17 cellular contexts compared by ENCODE assay signal in the genomic region with DNA sequence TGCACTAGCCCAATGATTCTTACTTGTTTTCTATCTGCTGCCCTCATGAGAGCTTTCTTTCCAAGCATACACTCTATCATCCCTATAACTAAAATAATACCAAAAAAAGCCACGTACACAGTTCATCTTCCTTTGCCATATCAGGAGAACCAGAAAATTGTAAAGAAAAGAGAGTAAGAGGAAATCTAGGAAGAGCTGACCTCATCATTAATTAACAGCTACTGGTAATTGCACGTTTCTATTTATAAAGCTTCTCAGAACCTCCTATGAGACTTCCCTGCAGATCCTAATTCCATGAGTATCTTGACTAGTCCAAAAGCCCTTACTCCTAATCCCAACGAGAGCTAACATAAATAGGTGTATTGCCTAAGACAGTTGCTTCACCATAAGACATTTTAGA.
A peak's percentile ranks its signal among the peaks of the same experiment; 100 is the strongest.
DNase-seq lines count a peak whose midpoint lies in the region; ATAC-seq, FAIRE-seq and TF ChIP-seq lines count a peak whose summit lies in the region.
"Had no signal": no experiment of that assay in that cellular context is flagged by ENCODE, and none has a peak within 500 bp of the region (broad histone marks: within the 10 kb centered on the region; RNA-seq: fewer than 3 reads in every experiment).

No MANE protein-coding gene starts in this region.

- no peak overlapping the region for H3K4me3 ChIP-seq in HepG2 (replicated peaks in 1 of 3; ENCODE audit: insufficient read depth in 1 of 3, low read depth in 2 of 3, low read length in 3 of 3)
- no peak overlapping the region for H3K4me3 ChIP-seq in right lobe of liver
- no peak overlapping the region for H3K4me3 ChIP-seq in IMR-90 (ENCODE audit: insufficient read depth, low read depth, low read length)
- H3K4me3 ChIP-seq in SK-N-MC: no peak overlapping the region
- no peak overlapping the region for H3K4me3 ChIP-seq in H7 (ENCODE audit: insufficient read depth, low read depth, low read length)
- H3K4me3 ChIP-seq: BLaER1, GM23248 had no signal

- no peak for FAIRE-seq in HepG2 (lab: Jason Lieb, UNC)
- FAIRE-seq: A204.1, GM19239, H54, HTR-8/SVneo had no signal

- no peak overlapping the region for H2BK20ac ChIP-seq in IMR-90 (ENCODE audit: low read depth, low read length)

- H4K20me1 ChIP-seq in HepG2 (ENCODE audit: insufficient read depth, low read length): no peaks in the 10 kb centered on the region
- H4K20me1 ChIP-seq in IMR-90 (ENCODE audit: insufficient read depth, low read length): no peaks in the 10 kb centered on the region
- H4K20me1 ChIP-seq: BLaER1 had no signal

- H2BK15ac ChIP-seq in IMR-90 (ENCODE audit: low read depth, low read length): no peak overlapping the region

- H3K27me3 ChIP-seq in HepG2 (ENCODE audit: control insufficient read depth in 1 of 2, insufficient read depth in 2 of 2, low read length in 2 of 2) (no peaks in the 10 kb centered on the region), right lobe of liver (no peaks in the 10 kb centered on the region), IMR-90 (ENCODE audit: control insufficient read depth, insufficient read depth, low read length) (no peaks in the 10 kb centered on the region), H7 (ENCODE audit: control insufficient read depth, insufficient read depth, low read length) (no peaks in the 10 kb centered on the region)
- H3K27me3 ChIP-seq: BLaER1 had no signal

- POLR2A ChIA-PET in HepG2 (lab: Yijun Ruan, JAX): no interaction called here
- POLR2A ChIA-PET in IMR-90 (lab: Charles Lee; ENCODE audit: unreplicated experiment): no interaction called here

- no peak overlapping the region for H4K5ac ChIP-seq in IMR-90 (ENCODE audit: low read depth, low read length)

- H3K4ac ChIP-seq in IMR-90 (ENCODE audit: low read depth, low read length): no peak overlapping the region

- H3K14ac ChIP-seq in IMR-90 (replicated peaks; ENCODE audit: low read depth, low read length): no peak overlapping the region

- no peak overlapping the region for H4K91ac ChIP-seq in IMR-90 (ENCODE audit: insufficient read depth, low read depth, low read length)

- CTCF ChIA-PET in HepG2 (lab: Yijun Ruan, JAX; ENCODE audit: low intra/inter-chr PET ratio, low total read pairs): no interaction called here
- CTCF ChIA-PET in IMR-90 (lab: Yijun Ruan, JAX): interaction anchor here (0.9 kb wide), 1 partner anchor 25 kb away, joined by 3 read pairs; no protein-coding TSS in a partner anchor

- H2BK120ac ChIP-seq in IMR-90 (ENCODE audit: low read depth, low read length): no peak overlapping the region

- H3K79me1 ChIP-seq in IMR-90 (ENCODE audit: low read depth in 1 of 2, low read length in 2 of 2): no peaks in the 10 kb centered on the region

- H2AFZ ChIP-seq in HepG2 (ENCODE audit: low read length) (no peak overlapping the region), IMR-90 (replicated peaks; ENCODE audit: low read length, poor library complexity) (no peak overlapping the region)
- H2AFZ ChIP-seq: GM23248 had no signal

- no peak for TF ChIP-seq CTCF in HepG2 (CRISPR knock-in tag; IDR thresholded peaks at IDR 0.05)
- TF ChIP-seq CTCF in right lobe of liver (IDR thresholded peaks at IDR 0.05): no peak
- TF ChIP-seq CTCF in IMR-90 (conservative IDR thresholded peaks at IDR 0.05; ENCODE audit: low read depth, low read length): no peak

- no peak overlapping the region for H2AK9ac ChIP-seq in IMR-90 (replicated peaks; ENCODE audit: low read depth, low read length, poor library complexity)

- no peak overlapping the region for H3K27ac ChIP-seq in HepG2 (ENCODE audit: extremely low read length, insufficient read depth, low read length)
- no peak overlapping the region for H3K27ac ChIP-seq in right lobe of liver
- H3K27ac ChIP-seq in IMR-90 (ENCODE audit: insufficient read depth, low read length): no peak overlapping the region
- 0 out of 2 replicates have a peak overlapping the region, but pooled peaks have one; percentile 17 for H3K27ac ChIP-seq in SK-N-MC
- H3K27ac ChIP-seq: BLaER1, GM23248, KMS-11 had no signal

- TF ChIP-seq POLR2A in HepG2 (IDR thresholded peaks at IDR 0.05; ENCODE audit: insufficient read depth in 1 of 2, low read depth in 2 of 2, low read length in 2 of 2) (no peak), right lobe of liver (IDR thresholded peaks at IDR 0.05) (no peak), IMR-90 (IDR thresholded peaks at IDR 0.05; ENCODE audit: low read depth, low read length) (no peak)

- no peak overlapping the region for H2AK5ac ChIP-seq in IMR-90 (ENCODE audit: low read depth, low read length)

- no peak overlapping the region for H4K8ac ChIP-seq in IMR-90 (ENCODE audit: low read depth in 2 of 2, low read length in 2 of 2)

- H2BK5ac ChIP-seq in IMR-90 (ENCODE audit: low read depth, low read length, poor library complexity, severe bottlenecking): no peak overlapping the region

- no peak overlapping the region for H3K56ac ChIP-seq in IMR-90 (ENCODE audit: extremely low read depth, insufficient read depth, low read length)

- no peaks in the 10 kb centered on the region for H3K4me1 ChIP-seq in HepG2 (ENCODE audit: insufficient read depth, low read length)
- H3K4me1 ChIP-seq in right lobe of liver: no peaks in the 10 kb centered on the region
- H3K4me1 ChIP-seq in IMR-90 (ENCODE audit: control insufficient read depth, insufficient read depth, low read length): no peaks in the 10 kb centered on the region
- H3K4me1 ChIP-seq: BLaER1 had no signal

- ATAC-seq in HepG2: no peak
- no peak for ATAC-seq in right lobe of liver
- ATAC-seq in IMR-90 (ENCODE audit: low read depth): no peak
- no peak for ATAC-seq in GM18502 (IDR thresholded peaks at IDR 0.05; ENCODE audit: poor library complexity, unreplicated experiment)
- ATAC-seq: HCT116 had no signal

- no peaks in the 10 kb centered on the region for H3K79me2 ChIP-seq in HepG2 (ENCODE audit: insufficient read depth, low read length)

- no peak overlapping the region for H3K18ac ChIP-seq in IMR-90 (ENCODE audit: low read depth, low read length)

- TF ChIP-seq EP300 in HepG2 (IDR thresholded peaks at IDR 0.05; ENCODE audit: low read depth in 2 of 2, low read length in 2 of 2): no peak
- TF ChIP-seq EP300 in HepG2 (CRISPR knock-in tag; IDR thresholded peaks at IDR 0.05; ENCODE audit: borderline replicate concordance): no peak

- TF ChIP-seq RAD21 in HepG2 (CRISPR knock-in tag; IDR thresholded peaks at IDR 0.05) (no peak), IMR-90 (IDR thresholded peaks at IDR 0.05; ENCODE audit: low read length) (no peak)

- DNase-seq in HepG2 (ENCODE audit: low spot score): no peak
- no peak for DNase-seq in right lobe of liver
- no peak for DNase-seq in IMR-90
- DNase-seq in SK-N-MC (ENCODE audit: low read depth, low spot score): no peak
- DNase-seq in T1000 (lab: John Stamatoyannopoulos, UW): no peak
- DNase-seq in H7: no peak
- DNase-seq: CD4-positive, alpha-beta memory T cell; GDM1; GM23248 had no signal

- BruUV-seq in HepG2 (replicated peaks; lab: Mats Ljungman, UMichigan): no TSS peak
- no TSS peak for BruUV-seq in IMR-90 (replicated peaks; lab: Mats Ljungman, UMichigan)

- in situ Hi-C loops in HepG2 (cut with HindIII; ENCODE audit: extremely low pct_ligation_motif_present, low pct_unique_long_range_greater_than_20kb): no loop called here
- in situ Hi-C loops in IMR-90 (cut with MboI; ENCODE audit: low sequenced_read_pairs): no loop called here

- intact Hi-C loops in HepG2 (cut with micrococcal nuclease; ENCODE audit: unreplicated experiment): no loop called here
- intact Hi-C loops in right lobe of liver (cut with DNase I): no loop called here
- intact Hi-C loops in IMR-90 (cut with micrococcal nuclease): no loop called here

- no peak overlapping the region for H3K9ac ChIP-seq in HepG2 (ENCODE audit: insufficient read depth, low read depth, low read length)
- H3K9ac ChIP-seq in IMR-90 (ENCODE audit: low read depth, low read length): no peak overlapping the region
- H3K9ac ChIP-seq in SK-N-MC (ENCODE audit: insufficient read length): no peak overlapping the region
- H3K9ac ChIP-seq: BLaER1, GM23248, KMS-11 had no signal

- no peaks in the 10 kb centered on the region for H3K9me1 ChIP-seq in IMR-90 (ENCODE audit: insufficient read depth, low read length)

- dilution Hi-C loops in IMR-90 (cut with HindIII; ENCODE audit: low sequenced_read_pairs, unreplicated experiment): no loop called here

- H3K23ac ChIP-seq in IMR-90 (ENCODE audit: low read depth, low read length): no peak overlapping the region

- 2% methylated on average over 3 of the region's 3 CpGs for WGBS in HepG2 (ENCODE audit: low lambda C conversion rate)
- WGBS in right lobe of liver (ENCODE audit: insufficient coverage, low coverage, low lambda C conversion rate, missing lambda C conversion rate): 38% methylated on average over 3 of the region's 3 CpGs
- no CpG with 5 or more reads among the region's 3 CpGs for WGBS in IMR-90 (ENCODE audit: extremely low coverage in 2 of 2, insufficient read length in 1 of 2), 2 experiments

- H3K4me2 ChIP-seq in HepG2 (ENCODE audit: low read depth, low read length): no peak overlapping the region
- no peak overlapping the region for H3K4me2 ChIP-seq in IMR-90 (ENCODE audit: low read depth, low read length)
- H3K4me2 ChIP-seq: BLaER1, KMS-11 had no signal

- H3K9me3 ChIP-seq in HepG2 (ENCODE audit: low read length): no peaks in the 10 kb centered on the region
- H3K9me3 ChIP-seq in right lobe of liver: no peaks in the 10 kb centered on the region
- no peaks in the 10 kb centered on the region for H3K9me3 ChIP-seq in IMR-90 (ENCODE audit: control insufficient read depth, insufficient read depth, low read length)
- no peaks in the 10 kb centered on the region for H3K9me3 ChIP-seq in SK-N-MC (ENCODE audit: low read depth, low read length)
- H3K9me3 ChIP-seq: BLaER1 had no signal

- no peaks in the 10 kb centered on the region for H3K36me3 ChIP-seq in HepG2 (replicated peaks in 1 of 2; ENCODE audit: control insufficient read depth in 1 of 2, insufficient read depth in 2 of 2, low read length in 2 of 2)
- H3K36me3 ChIP-seq in right lobe of liver: no peaks in the 10 kb centered on the region
- H3K36me3 ChIP-seq in IMR-90 (ENCODE audit: control insufficient read depth, insufficient read depth, low read length): no peaks in the 10 kb centered on the region
- no peaks in the 10 kb centered on the region for H3K36me3 ChIP-seq in SK-N-MC (ENCODE audit: insufficient read depth, low read length)
- H3K36me3 ChIP-seq in H7 (replicated peaks; ENCODE audit: control insufficient read depth, insufficient read depth, low read length): no peaks in the 10 kb centered on the region
- H3K36me3 ChIP-seq: BLaER1 had no signal

TF ChIP-seq in HepG2, 621 proteins besides CTCF, POLR2A, EP300 and RAD21 (continues in another document):
- TF ChIP-seq MIER2 (CRISPR knock-in tag; IDR thresholded peaks at IDR 0.05) (no peak), ZFYVE20 (CRISPR knock-in tag; IDR thresholded peaks at IDR 0.05; ENCODE audit: borderline replicate concordance, low read depth) (no peak), ZNF777 (CRISPR knock-in tag; IDR thresholded peaks at IDR 0.05) (no peak), ZFP36 (IDR thresholded peaks at IDR 0.05; ENCODE audit: borderline replicate concordance, low read depth, low read length, partially characterized antibody) (no peak)

TF ChIP-seq in IMR-90, 13 proteins besides CTCF, POLR2A, EP300 and RAD21:
- TF ChIP-seq MXI1 (IDR thresholded peaks at IDR 0.05; ENCODE audit: borderline replicate concordance, low read depth, low read length) (no peak), RCOR1 (IDR thresholded peaks at IDR 0.05; ENCODE audit: insufficient replicate concordance, low read length) (no peak), FOS (IDR thresholded peaks at IDR 0.05; ENCODE audit: low read depth, low read length) (no peak), MAFK (IDR thresholded peaks at IDR 0.05; ENCODE audit: low read depth, low read length) (peak; percentile 60)
TF ChIP-seq in IMR-90: peak in this region for 1.
